In genomic region chr10:84412482-84412881, GRCh38 we compare ENCODE assay signal across 15 cellular contexts.
A peak's percentile ranks its signal among the peaks of the same experiment; 100 is the strongest.
DNase-seq lines count a peak whose midpoint lies in the region; ATAC-seq, FAIRE-seq and TF ChIP-seq lines count a peak whose summit lies in the region.
"Had no signal": no experiment of that assay in that cellular context is flagged by ENCODE, and none has a peak within 500 bp of the region (broad histone marks: within the 10 kb centered on the region; RNA-seq: fewer than 3 reads in every experiment).

No MANE protein-coding gene starts in this region.

- no CpG with 5 or more reads among the region's 2 CpGs for WGBS in trophoblast cell (ENCODE audit: extremely low coverage, insufficient coverage, insufficient read length)

- no peak overlapping the region for H3K4me3 Mint-ChIP-seq in activated CD8-positive, alpha-beta T cell treated with anti-CD3 and anti-CD28 coated beads, Interleukin-2, amount 10 ng/mL, durations not matched to agents 7 days and 5 days
- H3K4me3 Mint-ChIP-seq in activated CD8-positive, alpha-beta T cell treated with anti-CD3 and anti-CD28 coated beads for 36 hours: no peak overlapping the region

- no peak overlapping the region for H2BK12ac ChIP-seq in trophoblast cell (ENCODE audit: low read length)

- H3K27me3 ChIP-seq in trophoblast cell (ENCODE audit: insufficient read depth, low read length): no peaks in the 10 kb centered on the region
- H3K27me3 ChIP-seq: BLaER1 had no signal

- no peak overlapping the region for H4K12ac ChIP-seq in trophoblast cell (ENCODE audit: low read depth, low read length)

- H3K4ac ChIP-seq in trophoblast cell (ENCODE audit: low read depth, low read length): peak overlapping the region; percentile 40

- H2BK5ac ChIP-seq in trophoblast cell (ENCODE audit: low read depth, low read length, poor library complexity): no peak overlapping the region

- no peak overlapping the region for H3K9ac ChIP-seq in trophoblast cell (ENCODE audit: low read length)
- H3K9ac ChIP-seq: BLaER1 had no signal

- no peak overlapping the region for H2AK5ac ChIP-seq in trophoblast cell (ENCODE audit: low read length)

- peaks cover 5 to 14% of the 10 kb centered on the region in 2 experiments for H3K36me3 ChIP-seq in trophoblast cell (ENCODE audit: control insufficient read depth in 1 of 2, insufficient read depth in 2 of 2, low read length in 2 of 2)
- H3K36me3 ChIP-seq: HAP-1 had no signal

- H3K23ac ChIP-seq in trophoblast cell (ENCODE audit: low read length): no peak overlapping the region

- H3K4me2 ChIP-seq in trophoblast cell (ENCODE audit: low read length): no peak overlapping the region
- H3K4me2 ChIP-seq: BLaER1 had no signal

- peaks cover 10 to 15% of the 10 kb centered on the region in 2 experiments for H3K4me1 ChIP-seq in trophoblast cell (ENCODE audit: control insufficient read depth in 1 of 2, insufficient read depth in 2 of 2, low read length in 2 of 2)
- H3K4me1 ChIP-seq: BLaER1, HAP-1 had no signal

- no peak for ATAC-seq in activated CD8-positive, alpha-beta T cell treated with anti-CD3 and anti-CD28 coated beads, Interleukin-2, amount 10 ng/mL, durations not matched to agents 7 days and 5 days
- no peak for ATAC-seq in activated CD8-positive, alpha-beta T cell treated with anti-CD3 and anti-CD28 coated beads for 36 hours

- CTCF ChIA-PET in activated CD8-positive, alpha-beta T cell treated with anti-CD3 and anti-CD28 coated beads, Interleukin-2, amount 10 ng/mL, durations not matched to agents 7 days and 5 days (lab: Charles Lee): interaction anchor here (1.1 kb wide), 1 partner anchor 17 kb away, joined by 4 read pairs; no protein-coding TSS in a partner anchor
- CTCF ChIA-PET in activated CD8-positive, alpha-beta T cell treated with anti-CD3 and anti-CD28 coated beads for 36 hours (lab: Charles Lee): interaction anchor here (1.0 to 1.4 kb wide), 3 partner anchors 13 to 124 kb away, joined by 3 to 4 read pairs (median 3); no protein-coding TSS in a partner anchor

- H3K4me1 Mint-ChIP-seq in activated CD8-positive, alpha-beta T cell treated with anti-CD3 and anti-CD28 coated beads, Interleukin-2, amount 10 ng/mL, durations not matched to agents 7 days and 5 days (ENCODE audit: low read depth): peaks cover 13% of the 10 kb centered on the region
- peaks cover 32% of the 10 kb centered on the region for H3K4me1 Mint-ChIP-seq in activated CD8-positive, alpha-beta T cell treated with anti-CD3 and anti-CD28 coated beads for 36 hours (ENCODE audit: low read depth)

- H3K36me3 Mint-ChIP-seq in activated CD8-positive, alpha-beta T cell treated with anti-CD3 and anti-CD28 coated beads, Interleukin-2, amount 10 ng/mL, durations not matched to agents 7 days and 5 days (ENCODE audit: low read depth): peaks cover 78% of the 10 kb centered on the region
- H3K36me3 Mint-ChIP-seq in activated CD8-positive, alpha-beta T cell treated with anti-CD3 and anti-CD28 coated beads for 36 hours (ENCODE audit: low read depth): peaks cover 72% of the 10 kb centered on the region

- peaks cover 9% of the 10 kb centered on the region for H3K79me1 ChIP-seq in trophoblast cell (ENCODE audit: low read length)

- H2AFZ ChIP-seq in trophoblast cell (ENCODE audit: insufficient read depth, low read length, poor library complexity): no peak overlapping the region

- no peaks in the 10 kb centered on the region for H3K27me3 Mint-ChIP-seq in activated CD8-positive, alpha-beta T cell treated with anti-CD3 and anti-CD28 coated beads, Interleukin-2, amount 10 ng/mL, durations not matched to agents 7 days and 5 days (ENCODE audit: low read depth)
- H3K27me3 Mint-ChIP-seq in activated CD8-positive, alpha-beta T cell treated with anti-CD3 and anti-CD28 coated beads for 36 hours: no peaks in the 10 kb centered on the region

- no peak overlapping the region for H3K27ac ChIP-seq in trophoblast cell (ENCODE audit: low read depth, low read length)
- H3K27ac ChIP-seq: BLaER1 had no signal

- peak; percentile 27 for FAIRE-seq in H54 (lab: Jason Lieb, UNC)
- FAIRE-seq: GM12892 had no signal

- H3K14ac ChIP-seq in trophoblast cell (ENCODE audit: low read length): no peak overlapping the region

- H3K79me2 ChIP-seq in trophoblast cell (ENCODE audit: control insufficient read depth, insufficient read depth, low read length, poor library complexity): peaks cover 2% of the 10 kb centered on the region

- DNase-seq in activated CD8-positive, alpha-beta T cell treated with anti-CD3 and anti-CD28 coated beads, Interleukin-2, amount 10 ng/mL, durations not matched to agents 7 days and 5 days: no peak
- DNase-seq in activated CD8-positive, alpha-beta T cell treated with anti-CD3 and anti-CD28 coated beads for 36 hours: no peak
- DNase-seq in H54 (ENCODE audit: insufficient read length, low spot score) (no peak), NCI-H524 treated with DMSO at 0.1 percent for 48 hours (lab: John Stamatoyannopoulos, UW) (peak; percentile 26), trophoblast cell (no peak)
- DNase-seq in activated CD4-positive, alpha-beta T cell treated with anti-CD3 and anti-CD28 coated beads for 4 hours: no peak
- DNase-seq in activated naive CD4-positive, alpha-beta T cell treated with Interleukin-2 at 50 U/mL for 16 hours: no peak
- DNase-seq: 8988T, AML-193, DND-41, GDM1, GOT3 had no signal

- TF ChIP-seq CTCF in activated CD8-positive, alpha-beta T cell treated with anti-CD3 and anti-CD28 coated beads for 36 hours (IDR thresholded peaks at IDR 0.05): no peak

- H4K8ac ChIP-seq in trophoblast cell (ENCODE audit: low read depth, low read length): no peak overlapping the region

- H3K9me3 ChIP-seq in trophoblast cell (ENCODE audit: insufficient read depth, low read depth, low read length): peaks cover 6% of the 10 kb centered on the region
- H3K9me3 ChIP-seq: HAP-1 had no signal

- no peak overlapping the region for H4K91ac ChIP-seq in trophoblast cell (ENCODE audit: low read depth, low read length)

- H3K27ac Mint-ChIP-seq in activated CD8-positive, alpha-beta T cell treated with anti-CD3 and anti-CD28 coated beads, Interleukin-2, amount 10 ng/mL, durations not matched to agents 7 days and 5 days: peak overlapping the region; percentile 2
- no peak overlapping the region for H3K27ac Mint-ChIP-seq in activated CD8-positive, alpha-beta T cell treated with anti-CD3 and anti-CD28 coated beads for 36 hours

- no peak overlapping the region for H3K18ac ChIP-seq in trophoblast cell (ENCODE audit: low read length)

- no peak overlapping the region for H2BK120ac ChIP-seq in trophoblast cell (ENCODE audit: insufficient read depth, low read length, poor library complexity)

- POLR2A ChIA-PET in activated CD8-positive, alpha-beta T cell treated with anti-CD3 and anti-CD28 coated beads, Interleukin-2, amount 10 ng/mL, durations not matched to agents 7 days and 5 days (lab: Charles Lee): no interaction called here
- POLR2A ChIA-PET in activated CD8-positive, alpha-beta T cell treated with anti-CD3 and anti-CD28 coated beads for 36 hours (lab: Charles Lee): no interaction called here

- intact Hi-C loops in activated CD8-positive, alpha-beta T cell treated with anti-CD3 and anti-CD28 coated beads for 36 hours (cut with micrococcal nuclease): no loop called here

- no peak overlapping the region for H3K4me3 ChIP-seq in trophoblast cell (ENCODE audit: low read depth, low read length)
- H3K4me3 ChIP-seq: BLaER1, HAP-1 had no signal

- peaks cover 46% of the 10 kb centered on the region for H3K9me3 Mint-ChIP-seq in activated CD8-positive, alpha-beta T cell treated with anti-CD3 and anti-CD28 coated beads, Interleukin-2, amount 10 ng/mL, durations not matched to agents 7 days and 5 days (ENCODE audit: insufficient read depth)
- peaks cover 52% of the 10 kb centered on the region for H3K9me3 Mint-ChIP-seq in activated CD8-positive, alpha-beta T cell treated with anti-CD3 and anti-CD28 coated beads for 36 hours

- TF ChIP-seq POLR2A in H54 (IDR thresholded peaks at IDR 0.05; ENCODE audit: low read depth, low read length): no peak
